ENCODE assay signal across 8 cellular contexts in the genomic region with DNA sequence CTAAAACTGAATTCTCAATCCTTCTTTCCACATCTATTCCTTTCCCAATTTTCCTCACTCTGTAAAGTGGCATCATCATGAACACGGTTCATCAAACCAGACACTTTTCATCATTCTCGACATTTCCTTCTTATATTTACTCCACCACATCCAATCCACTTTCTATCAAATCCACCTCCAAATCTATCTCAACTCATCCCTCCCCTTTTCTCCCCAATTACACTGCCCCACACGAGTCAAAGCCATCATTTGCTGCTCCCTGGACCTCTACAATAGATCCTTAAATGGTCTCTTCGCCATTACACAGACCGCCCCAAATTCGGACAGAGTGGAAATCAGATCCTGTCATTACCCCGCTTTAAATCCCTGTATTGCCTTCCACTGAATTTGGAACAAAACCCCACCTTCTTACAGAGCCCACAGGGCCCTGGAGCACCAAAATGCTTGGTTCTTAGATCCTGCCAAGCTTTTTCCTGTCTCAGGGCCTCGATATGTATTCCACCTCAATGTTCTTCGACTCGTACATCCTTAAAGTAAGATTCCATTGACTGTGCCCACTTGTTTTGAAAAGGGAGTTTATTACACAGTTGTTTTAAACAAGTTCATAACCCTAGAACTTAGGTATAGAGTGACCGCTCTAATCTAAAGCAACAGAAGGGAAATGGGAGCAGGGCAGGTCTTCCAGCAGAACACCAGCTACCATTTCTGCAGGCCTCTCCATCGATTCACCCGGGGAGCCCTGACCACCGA. TPM values are rescaled to one million over a fixed set of nuclear protein-coding genes. Genes with fewer than 3 reads are reported as not detected.
DNase-seq lines count a peak whose midpoint lies in the region; ATAC-seq and TF ChIP-seq lines count a peak whose summit lies in the region.

No MANE protein-coding gene starts in this region.

- peaks cover 43% of the 10 kb centered on the region for H3K4me1 Mint-ChIP-seq in activated naive CD8-positive, alpha-beta T cell (ENCODE audit: low read depth)
- H3K4me1 Mint-ChIP-seq in immature natural killer cell: peaks cover 72 to 92% of the 10 kb centered on the region in 2 donors

- peak overlapping the region; percentile 97 for H3K27ac Mint-ChIP-seq in activated naive CD8-positive, alpha-beta T cell
- H3K27ac Mint-ChIP-seq in immature natural killer cell: peak overlapping the region; percentile 89 to 99 (median 95)

- DNase-seq in AG10803 (ENCODE audit: low read depth) (peak; percentile 16), HFF-Myc (ENCODE audit: extremely low read depth, low read depth) (no peak), immature natural killer cell (no peak), NCI-H1930 (lab: John Stamatoyannopoulos, UW) (no peak), activated gamma-delta T cell treated with Interleukin-2 at 50 U/mL for 16 hours (no peak)

- ATAC-seq in GM18511 (IDR thresholded peaks at IDR 0.05; ENCODE audit: unreplicated experiment): no peak

- no peaks in the 10 kb centered on the region for H3K36me3 ChIP-seq in stomach smooth muscle (ENCODE audit: control insufficient read depth in 2 of 2, insufficient read depth in 2 of 2, low read length in 2 of 2)

- H3K27me3 Mint-ChIP-seq in activated naive CD8-positive, alpha-beta T cell: no peaks in the 10 kb centered on the region
- H3K27me3 Mint-ChIP-seq in immature natural killer cell (ENCODE audit: low read depth in 3 of 3): peaks cover 0 to 17% (median 7%) of the 10 kb centered on the region in 3 donors

- H3K9me3 Mint-ChIP-seq in activated naive CD8-positive, alpha-beta T cell (ENCODE audit: low read depth): peaks cover 12% of the 10 kb centered on the region
- H3K9me3 Mint-ChIP-seq in immature natural killer cell: peaks cover 5 to 14% (median 11%) of the 10 kb centered on the region in 6 donors

- H3K9ac ChIP-seq in stomach smooth muscle (ENCODE audit: low read length in 2 of 2): peak overlapping the region; percentile 94 to 95

- H3K4me1 ChIP-seq in stomach smooth muscle (ENCODE audit: control insufficient read depth, insufficient read depth, low read length): peaks cover 8% of the 10 kb centered on the region

- H3K4me3 ChIP-seq in AG10803 (ENCODE audit: low read length) (peak overlapping the region; percentile 86), HFF-Myc (replicated peaks; ENCODE audit: low read depth, low read length) (peak overlapping the region; percentile 66), stomach smooth muscle (ENCODE audit: low read length in 2 of 2) (peak overlapping the region; percentile 93 to 95)

- H3K4me3 Mint-ChIP-seq in activated naive CD8-positive, alpha-beta T cell: peak overlapping the region; percentile 98
- H3K4me3 Mint-ChIP-seq in immature natural killer cell: peak overlapping the region; percentile 97 to 100 (median 98)

- H3K36me3 Mint-ChIP-seq in activated naive CD8-positive, alpha-beta T cell: peaks cover 17% of the 10 kb centered on the region
- H3K36me3 Mint-ChIP-seq in immature natural killer cell: peaks cover 17 to 28% (median 25%) of the 10 kb centered on the region in 3 donors

- TF ChIP-seq CTCF in AG10803 (conservative IDR thresholded peaks at IDR 0.05; ENCODE audit: low read length): no peak
- no peak for TF ChIP-seq CTCF in HFF-Myc (IDR thresholded peaks at IDR 0.05; ENCODE audit: low read depth, low read length, missing control alignments)

- H3K9me3 ChIP-seq in stomach smooth muscle (ENCODE audit: control insufficient read depth in 2 of 2, low read length in 2 of 2): peaks cover 0 to 4% of the 10 kb centered on the region in 2 donors

- no peaks in the 10 kb centered on the region for H3K27me3 ChIP-seq in stomach smooth muscle (ENCODE audit: control insufficient read depth in 1 of 2, insufficient read depth in 2 of 2, low read length in 2 of 2)

- peak overlapping the region; percentile 97 for H3K27ac ChIP-seq in stomach smooth muscle (ENCODE audit: low read length)

RNA-seq across cellular contexts. Expression of a gene that starts 0.8 kb away (rescaled TPM):
- 100 to 1,000 TPM; 181 to 426 (median 203) TPM for polyA plus RNA-seq in immature natural killer cell
